20 cellular contexts compared by ENCODE assay signal in genomic region chr6:64774881-64775280, GRCh38.
DNase-seq lines count a peak whose midpoint lies in the region; ATAC-seq and TF ChIP-seq lines count a peak whose summit lies in the region.
"Had no signal": no experiment of that assay in that cellular context is flagged by ENCODE, and none has a peak within 500 bp of the region (broad histone marks: within the 10 kb centered on the region; RNA-seq: fewer than 3 reads in every experiment).

No MANE protein-coding gene starts in this region.

- H3K9me2 ChIP-seq in PC-3 (replicated peaks; ENCODE audit: low read length) = no peaks in the 10 kb centered on the region

- POLR2A ChIA-PET in PC-3 (lab: Charles Lee; ENCODE audit: unreplicated experiment) = no interaction called here

- no peak overlapping the region for H3K23ac ChIP-seq in mesenchymal stem cell (ENCODE audit: low read length in 2 of 2)

- H3K9ac ChIP-seq in PC-3 (ENCODE audit: low read length) (no peak overlapping the region), mesenchymal stem cell (ENCODE audit: low read length) (no peak overlapping the region)
- H3K9ac ChIP-seq: BLaER1 had no signal

- no peak overlapping the region for H3K4me3 Mint-ChIP-seq in stimulated activated effector memory CD8-positive, alpha-beta T cell treated with anti-CD3 and anti-CD28 coated beads, Interleukin-12 subunit alpha, Interleukin-12 subunit beta, amount 100 ng/mL, for 72 hours
- H3K4me3 Mint-ChIP-seq: CD14-positive monocyte; CD4-positive, alpha-beta memory T cell; HFFc6 had no signal

- H3K14ac ChIP-seq in mesenchymal stem cell (ENCODE audit: low read length in 2 of 2) = no peak overlapping the region

- no TSS peak for BruUV-seq in PC-3 (replicated peaks; lab: Mats Ljungman, UMichigan)

- intact Hi-C loops in PC-3 (cut with micrococcal nuclease) = no loop called here

- no peaks in the 10 kb centered on the region for H3K9me3 ChIP-seq in PC-3 (ENCODE audit: low read length)
- peaks cover 9% of the 10 kb centered on the region for H3K9me3 ChIP-seq in mesenchymal stem cell (ENCODE audit: control insufficient read depth, low read length)
- H3K9me3 ChIP-seq: A549, BLaER1, HAP-1 had no signal

- no peaks in the 10 kb centered on the region for H3K36me3 Mint-ChIP-seq in stimulated activated effector memory CD8-positive, alpha-beta T cell treated with anti-CD3 and anti-CD28 coated beads, Interleukin-12 subunit alpha, Interleukin-12 subunit beta, amount 100 ng/mL, for 72 hours
- H3K36me3 Mint-ChIP-seq: CD14-positive monocyte; CD4-positive, alpha-beta memory T cell had no signal

- peak; percentile 3 for DNase-seq in NCI-H345 (lab: John Stamatoyannopoulos, UW)
- DNase-seq in NCI-H345 treated with DMSO at 0.1 percent for 48 hours (lab: John Stamatoyannopoulos, UW; ENCODE audit: unreplicated experiment) = no peak
- DNase-seq in M059J (ENCODE audit: low read depth) = peak; percentile 39
- DNase-seq in PC-3 = peak; percentile 4
- peak; percentile 17 for DNase-seq in mesenchymal stem cell
- DNase-seq in stimulated activated effector memory CD8-positive, alpha-beta T cell treated with anti-CD3 and anti-CD28 coated beads, Interleukin-12 subunit alpha, Interleukin-12 subunit beta, amount 100 ng/mL, for 72 hours (ENCODE audit: low spot score in 2 of 2) = no peak
- DNase-seq in RPMI8226 = no peak
- DNase-seq in midbrain (lab: John Stamatoyannopoulos, UW) = no peak
- DNase-seq: CD4-positive, alpha-beta memory T cell; DMS153; DMS79; GDM1; GOT3; HFFc6 had no signal

- no peak for ATAC-seq in PC-3
- ATAC-seq in stimulated activated effector memory CD8-positive, alpha-beta T cell treated with anti-CD3 and anti-CD28 coated beads, Interleukin-12 subunit alpha, Interleukin-12 subunit beta, amount 100 ng/mL, for 72 hours = no peak
- ATAC-seq: A549 had no signal

- no peak overlapping the region for H2AK5ac ChIP-seq in mesenchymal stem cell (ENCODE audit: low read length, severe bottlenecking)

- CTCF ChIA-PET in PC-3 (lab: Charles Lee) = no interaction called here

- H3K18ac ChIP-seq in mesenchymal stem cell (ENCODE audit: low read depth in 1 of 2, low read length in 2 of 2) = no peak overlapping the region

- no peaks in the 10 kb centered on the region for H3K4me1 Mint-ChIP-seq in stimulated activated effector memory CD8-positive, alpha-beta T cell treated with anti-CD3 and anti-CD28 coated beads, Interleukin-12 subunit alpha, Interleukin-12 subunit beta, amount 100 ng/mL, for 72 hours
- H3K4me1 Mint-ChIP-seq: CD14-positive monocyte; CD4-positive, alpha-beta memory T cell had no signal

- no peak overlapping the region for H3K4ac ChIP-seq in mesenchymal stem cell (ENCODE audit: low read depth in 1 of 2, low read length in 2 of 2)

- WGBS in mesenchymal stem cell = 7% methylated on average over 3 of the region's 4 CpGs

- H3K79me2 ChIP-seq in PC-3 (ENCODE audit: low read length) = no peaks in the 10 kb centered on the region

- peaks cover 16% of the 10 kb centered on the region for H3K9me3 Mint-ChIP-seq in stimulated activated effector memory CD8-positive, alpha-beta T cell treated with anti-CD3 and anti-CD28 coated beads, Interleukin-12 subunit alpha, Interleukin-12 subunit beta, amount 100 ng/mL, for 72 hours

- H3K4me1 ChIP-seq in PC-3 (ENCODE audit: insufficient read depth, low read length) (peaks cover 34% of the 10 kb centered on the region), mesenchymal stem cell (ENCODE audit: control insufficient read depth, insufficient read depth, low read depth, low read length) (no peaks in the 10 kb centered on the region)
- H3K4me1 ChIP-seq: A549, BLaER1, HAP-1 had no signal

- H4K8ac ChIP-seq in mesenchymal stem cell (ENCODE audit: low read length) = no peak overlapping the region

- no peak overlapping the region for H2BK12ac ChIP-seq in mesenchymal stem cell (ENCODE audit: low read length in 2 of 2)

- H3K27me3 ChIP-seq in PC-3 (ENCODE audit: low read length) (no peaks in the 10 kb centered on the region), mesenchymal stem cell (ENCODE audit: control insufficient read depth in 1 of 2, insufficient read depth in 1 of 2, low read length in 2 of 2) (no peaks in the 10 kb centered on the region)
- H3K27me3 ChIP-seq: BLaER1 had no signal

- H3K27ac ChIP-seq in PC-3 (ENCODE audit: low read length) (no peak overlapping the region), mesenchymal stem cell (ENCODE audit: low read length, poor library complexity, severe bottlenecking) (no peak overlapping the region)
- H3K27ac ChIP-seq: 22Rv1, A549, BLaER1, HL-60 had no signal

- H2BK120ac ChIP-seq in mesenchymal stem cell (ENCODE audit: low read depth, low read length) = no peak overlapping the region

- TF ChIP-seq CTCF in PC-3 (conservative IDR thresholded peaks at IDR 0.05; ENCODE audit: low read depth, low read length) = no peak

- H2AFZ ChIP-seq in PC-3 (ENCODE audit: low read length) (no peak overlapping the region), mesenchymal stem cell (ENCODE audit: low read depth, low read length) (no peak overlapping the region)

- no peaks in the 10 kb centered on the region for H3K79me1 ChIP-seq in mesenchymal stem cell (replicated peaks; ENCODE audit: low read length, poor library complexity, severe bottlenecking)

- H3K4me2 ChIP-seq in PC-3 (ENCODE audit: low read length) (no peak overlapping the region), mesenchymal stem cell (ENCODE audit: low read length, poor library complexity, severe bottlenecking) (no peak overlapping the region)
- H3K4me2 ChIP-seq: A549, BLaER1 had no signal

- no peaks in the 10 kb centered on the region for H4K20me1 ChIP-seq in PC-3 (ENCODE audit: low read length)
- H4K20me1 ChIP-seq: BLaER1 had no signal

- no peak overlapping the region for H4K91ac ChIP-seq in mesenchymal stem cell (ENCODE audit: low read length)

- H3F3A ChIP-seq in PC-3 (ENCODE audit: low read length, unreplicated experiment) = no peaks in the 10 kb centered on the region

- H3K27ac Mint-ChIP-seq in stimulated activated effector memory CD8-positive, alpha-beta T cell treated with anti-CD3 and anti-CD28 coated beads, Interleukin-12 subunit alpha, Interleukin-12 subunit beta, amount 100 ng/mL, for 72 hours = no peak overlapping the region
- H3K27ac Mint-ChIP-seq: CD14-positive monocyte; CD4-positive, alpha-beta memory T cell; HFFc6 had no signal

- no peak overlapping the region for H2BK5ac ChIP-seq in mesenchymal stem cell (ENCODE audit: low read depth, low read length, poor library complexity, severe bottlenecking)

- no peaks in the 10 kb centered on the region for H3K36me3 ChIP-seq in PC-3 (ENCODE audit: low read depth, low read length)
- H3K36me3 ChIP-seq in mesenchymal stem cell (ENCODE audit: control insufficient read depth in 1 of 2, insufficient read depth in 2 of 2, low read depth in 1 of 2, low read length in 2 of 2) = no peaks in the 10 kb centered on the region
- H3K36me3 ChIP-seq: BLaER1, HAP-1 had no signal

- no peak overlapping the region for H2BK15ac ChIP-seq in mesenchymal stem cell (ENCODE audit: low read depth, poor library complexity, severe bottlenecking)

- H3K4me3 ChIP-seq in PC-3 (ENCODE audit: low read length) (no peak overlapping the region), mesenchymal stem cell (ENCODE audit: insufficient read depth in 1 of 2, low read depth in 1 of 2, low read length in 2 of 2) (no peak overlapping the region)
- H3K4me3 ChIP-seq: A549, BLaER1, HAP-1 had no signal

Comparison
In these comparisons a context has a peak if more than half of its experiments do, and no peak if none do; other contexts are left out.
1. DNase-seq: peak in NCI-H345 (single experiment), M059J (single experiment), PC-3 (single experiment) and mesenchymal stem cell (single experiment); none in NCI-H345 treated with DMSO at 0.1 percent for 48 hours (single experiment), stimulated activated effector memory CD8-positive, alpha-beta T cell treated with anti-CD3 and anti-CD28 coated beads, Interleukin-12 subunit alpha, Interleukin-12 subunit beta, amount 100 ng/mL, for 72 hours (0 of 2), RPMI8226 (single experiment) and midbrain (single experiment).